7 cellular contexts compared by ENCODE assay signal in genomic region chr4:121139533-121140222, GRCh38. TPM values are rescaled to one million over a fixed set of nuclear protein-coding genes. Genes with fewer than 3 reads are reported as not detected.
DNase-seq lines count a peak whose midpoint lies in the region; ATAC-seq and TF ChIP-seq lines count a peak whose summit lies in the region.

No MANE protein-coding gene starts in this region.

- POLR2A ChIA-PET in PC-3 (lab: Charles Lee; ENCODE audit: unreplicated experiment), result no interaction called here
- POLR2A ChIA-PET in naive thymus-derived CD4-positive, alpha-beta T cell (lab: Charles Lee), result interaction anchor here (1.0 to 1.8 kb wide), 3 partner anchors 10 to 52 kb away, joined by 3 to 7 read pairs (median 3); no protein-coding TSS in a partner anchor

- peaks cover 22 to 65% (median 54%) of the 10 kb centered on the region in 7 donors for H3K4me1 Mint-ChIP-seq in naive thymus-derived CD4-positive, alpha-beta T cell
- no peaks in the 10 kb centered on the region for H3K4me1 Mint-ChIP-seq in glutamatergic neuron (ENCODE audit: low read depth, unreplicated experiment)

- H3K27ac ChIP-seq in PC-3 (ENCODE audit: low read length), result no peak overlapping the region
- peak overlapping the region; percentile 62 for H3K27ac ChIP-seq in naive thymus-derived CD4-positive, alpha-beta T cell (ENCODE audit: low read depth, low read length)

- H3K9me3 ChIP-seq in PC-3 (ENCODE audit: low read length), result no peaks in the 10 kb centered on the region
- no peaks in the 10 kb centered on the region for H3K9me3 ChIP-seq in naive thymus-derived CD4-positive, alpha-beta T cell (ENCODE audit: control insufficient read depth in 2 of 3, low read length in 3 of 3)

- no peaks in the 10 kb centered on the region for H4K20me1 ChIP-seq in PC-3 (ENCODE audit: low read length)

- ATAC-seq in GM18517 (IDR thresholded peaks at IDR 0.05; ENCODE audit: unreplicated experiment) (peak; percentile 83), PC-3 (no peak), HG02970 (IDR thresholded peaks at IDR 0.05; ENCODE audit: low FRiP score, unreplicated experiment) (no peak)
- ATAC-seq in naive thymus-derived CD4-positive, alpha-beta T cell, result peak; percentile 85

- no peaks in the 10 kb centered on the region for H3K79me2 ChIP-seq in PC-3 (ENCODE audit: low read length)

- no peak overlapping the region for H3K4me3 ChIP-seq in PC-3 (ENCODE audit: low read length)
- no peak overlapping the region for H3K4me3 ChIP-seq in naive thymus-derived CD4-positive, alpha-beta T cell (ENCODE audit: low read length)

- no peaks in the 10 kb centered on the region for H3K36me3 ChIP-seq in PC-3 (ENCODE audit: low read depth, low read length)
- H3K36me3 ChIP-seq in naive thymus-derived CD4-positive, alpha-beta T cell (ENCODE audit: control insufficient read depth in 2 of 3, insufficient read depth in 3 of 3, low read length in 3 of 3), result no peaks in the 10 kb centered on the region

- no peak overlapping the region for H3K4me2 ChIP-seq in PC-3 (ENCODE audit: low read length)

- no peaks in the 10 kb centered on the region for H3K27me3 Mint-ChIP-seq in naive thymus-derived CD4-positive, alpha-beta T cell
- H3K27me3 Mint-ChIP-seq in glutamatergic neuron (ENCODE audit: unreplicated experiment), result no peaks in the 10 kb centered on the region

- peak overlapping the region; percentile 74 to 97 (median 91) for H3K27ac Mint-ChIP-seq in naive thymus-derived CD4-positive, alpha-beta T cell
- no peak overlapping the region for H3K27ac Mint-ChIP-seq in glutamatergic neuron (ENCODE audit: unreplicated experiment)

- DNase-seq in H4 (ENCODE audit: low spot score) (peak; percentile 72), PC-3 (peak; percentile 51), glutamatergic neuron (no peak), Kasumi-1 (lab: John Stamatoyannopoulos, UW) (no peak)
- peak in 7 of 9 donors; percentile 40 to 77 (median 70) for DNase-seq in naive thymus-derived CD4-positive, alpha-beta T cell

- BruUV-seq in PC-3 (replicated peaks; lab: Mats Ljungman, UMichigan), result no TSS peak

- peaks cover 0 to 5% (median 0%) of the 10 kb centered on the region in 11 donors for H3K9me3 Mint-ChIP-seq in naive thymus-derived CD4-positive, alpha-beta T cell
- H3K9me3 Mint-ChIP-seq in glutamatergic neuron (ENCODE audit: unreplicated experiment), result no peaks in the 10 kb centered on the region

- no peaks in the 10 kb centered on the region for H3K9me2 ChIP-seq in PC-3 (replicated peaks; ENCODE audit: low read length)

- peak overlapping the region; percentile 10 to 75 (median 44) for H3K4me3 Mint-ChIP-seq in naive thymus-derived CD4-positive, alpha-beta T cell
- H3K4me3 Mint-ChIP-seq in glutamatergic neuron (ENCODE audit: unreplicated experiment), result no peak overlapping the region

- peaks cover 6% of the 10 kb centered on the region; the same call in 1 of the 2 replicates for H3K4me1 ChIP-seq in PC-3 (ENCODE audit: insufficient read depth, low read length)
- peaks cover 0 to 29% of the 10 kb centered on the region in 2 donors for H3K4me1 ChIP-seq in naive thymus-derived CD4-positive, alpha-beta T cell (ENCODE audit: control insufficient read depth in 2 of 2, insufficient read depth in 2 of 2, low read length in 2 of 2)

- no peak overlapping the region for H3K9ac ChIP-seq in PC-3 (ENCODE audit: low read length)

- no peaks in the 10 kb centered on the region for H3F3A ChIP-seq in PC-3 (ENCODE audit: low read length, unreplicated experiment)

- CTCF ChIA-PET in PC-3 (lab: Charles Lee), result no interaction called here
- CTCF ChIA-PET in naive thymus-derived CD4-positive, alpha-beta T cell (lab: Charles Lee), result interaction anchor here (0.7 to 1.9 kb wide), 3 partner anchors 13 to 1089 kb away, joined by 3 to 7 read pairs (median 4); no protein-coding TSS in a partner anchor

- H3K27me3 ChIP-seq in PC-3 (ENCODE audit: low read length), result no peaks in the 10 kb centered on the region
- H3K27me3 ChIP-seq in naive thymus-derived CD4-positive, alpha-beta T cell (ENCODE audit: control insufficient read depth in 2 of 2, insufficient read depth in 2 of 2, low read length in 2 of 2), result no peaks in the 10 kb centered on the region

- intact Hi-C loops in PC-3 (cut with micrococcal nuclease), result no loop called here
- intact Hi-C loops in naive thymus-derived CD4-positive, alpha-beta T cell (cut with micrococcal nuclease), result loop anchor here (1.0 to 10.0 kb wide), 7 partner anchors 7 to 1785 kb away; partner anchors contain the start of gene NUDT6 (in 1 of the 2)

- TF ChIP-seq CTCF in PC-3 (conservative IDR thresholded peaks at IDR 0.05; ENCODE audit: low read depth, low read length) (no peak), glutamatergic neuron (IDR thresholded peaks at IDR 0.05; ENCODE audit: partially characterized antibody, unreplicated experiment) (no peak)

- H2AFZ ChIP-seq in PC-3 (ENCODE audit: low read length), result no peak overlapping the region

- H3K36me3 Mint-ChIP-seq in naive thymus-derived CD4-positive, alpha-beta T cell, result peaks cover 0 to 20% (median 0%) of the 10 kb centered on the region in 5 donors
- H3K36me3 Mint-ChIP-seq in glutamatergic neuron (ENCODE audit: unreplicated experiment), result no peaks in the 10 kb centered on the region

RNA-seq across cellular contexts. Expression of gene TNIP3, which starts 24.4 kb away (rescaled TPM):
- total RNA-seq in H4 (2014; rRNA removed; shearing (Covaris generic)), result 0.66 and 1.5 TPM in 2 replicates
- total RNA-seq in PC-3 (2014; rRNA removed), result not detected in 2 replicates
- total RNA-seq in naive thymus-derived CD4-positive, alpha-beta T cell, result 1 to 10 TPM in 2 of 5 experiments, under 1 TPM in 3; 0.57 to 1.8 (median 0.90) TPM
- under 1 TPM; 0.30 to 0.62 TPM for polyA plus RNA-seq in naive thymus-derived CD4-positive, alpha-beta T cell
- total RNA-seq in glutamatergic neuron (ENCODE audit: unreplicated experiment), result not detected

Comparison
In these comparisons a context has a peak if more than half of its experiments do, and no peak if none do; other contexts are left out.
1. ATAC-seq: peak in GM18517 (single experiment) and naive thymus-derived CD4-positive, alpha-beta T cell (single experiment); none in PC-3 (single experiment) and HG02970 (single experiment).
2. DNase-seq: peak in H4 (single experiment), PC-3 (single experiment) and naive thymus-derived CD4-positive, alpha-beta T cell (7 of 9); none in glutamatergic neuron (single experiment) and Kasumi-1 (0 of 2).